8 cellular contexts compared by ENCODE assay signal in genomic region chr19:2327773-2328400, GRCh38. TPM values are rescaled to one million over a fixed set of nuclear protein-coding genes. Genes with fewer than 3 reads are reported as not detected.
DNase-seq lines count a peak whose midpoint lies in the region; ATAC-seq, FAIRE-seq and TF ChIP-seq lines count a peak whose summit lies in the region.

No MANE protein-coding gene starts in this region.

- dilution Hi-C loops in endothelial cell of umbilical vein (cut with MboI; ENCODE audit: extremely low pct_ligation_motif_present, low sequenced_read_pairs) = no loop called here

- ATAC-seq in GM18873 (IDR thresholded peaks at IDR 0.05; ENCODE audit: low FRiP score, unreplicated experiment) = peak; percentile 11

- H3K36me3 ChIP-seq in endothelial cell of umbilical vein (ENCODE audit: control insufficient read depth in 2 of 2, extremely low read depth in 1 of 2, insufficient read depth in 2 of 2, low read length in 2 of 2) = peaks cover 0 to 9% of the 10 kb centered on the region in 2 experiments
- H3K36me3 ChIP-seq in mucosa of rectum (ENCODE audit: control insufficient read depth in 2 of 2, insufficient read depth in 2 of 2, low read length in 2 of 2) = peaks cover 5 to 6% of the 10 kb centered on the region in 2 donors

- peak overlapping the region; percentile 92 for H3K4me3 ChIP-seq in AG04449 (ENCODE audit: low read depth, low read length)
- peak overlapping the region; percentile 68 to 94 (median 87) for H3K4me3 ChIP-seq in endothelial cell of umbilical vein (replicated peaks in 1 of 3; ENCODE audit: insufficient read depth in 1 of 3, low read depth in 1 of 3, low read length in 3 of 3)
- H3K4me3 ChIP-seq in mucosa of rectum (ENCODE audit: low read length in 2 of 2) = peak overlapping the region; percentile 93 to 95

- no peaks in the 10 kb centered on the region for H4K20me1 ChIP-seq in endothelial cell of umbilical vein (replicated peaks; ENCODE audit: control insufficient read depth, extremely low read depth, insufficient read depth, low read length)

- H3K79me2 ChIP-seq in endothelial cell of umbilical vein (ENCODE audit: control insufficient read depth, insufficient read depth, low read length) = peaks cover 48% of the 10 kb centered on the region

- H3K27ac ChIP-seq in endothelial cell of umbilical vein (ENCODE audit: insufficient read depth, low read depth, low read length) (peak overlapping the region; percentile 90), mucosa of rectum (ENCODE audit: low read depth in 2 of 2, low read length in 2 of 2) (peak overlapping the region; percentile 93 to 96)

- peak overlapping the region; percentile 74 for H3K4me2 ChIP-seq in endothelial cell of umbilical vein (ENCODE audit: insufficient read depth, low read length)

- H3K4me1 ChIP-seq in endothelial cell of umbilical vein (ENCODE audit: control insufficient read depth, extremely low read depth, insufficient read depth, low read length) = peaks cover 15% of the 10 kb centered on the region
- H3K4me1 ChIP-seq in mucosa of rectum (ENCODE audit: control insufficient read depth in 2 of 2, insufficient read depth in 2 of 2, low read length in 2 of 2) = peaks cover 42 to 43% of the 10 kb centered on the region in 2 donors

- intact Hi-C loops in endothelial cell of umbilical vein (cut with micrococcal nuclease) = loop anchor here (5.0 kb wide), 1 partner anchor 41 kb away; no protein-coding TSS in a partner anchor

- H3K9ac ChIP-seq in endothelial cell of umbilical vein (replicated peaks; ENCODE audit: extremely low read depth, insufficient read depth, low read length) (peak overlapping the region; percentile 76), mucosa of rectum (ENCODE audit: low read depth in 1 of 2, low read length in 2 of 2) (peak overlapping the region; percentile 75 to 98)

- peak; percentile 98 for FAIRE-seq in endothelial cell of umbilical vein (lab: Jason Lieb, UNC)

- H3K9me1 ChIP-seq in endothelial cell of umbilical vein (replicated peaks; ENCODE audit: control insufficient read depth, extremely low read depth, insufficient read depth, low read length) = no peaks in the 10 kb centered on the region

- DNase-seq in AG04449 (ENCODE audit: low read depth, low spot score) (peak; percentile 40), NCI-H2196 treated with DMSO at 0.1 percent for 48 hours (lab: John Stamatoyannopoulos, UW; ENCODE audit: unreplicated experiment) (peak; percentile 30), endothelial cell of umbilical vein (ENCODE audit: low read depth, low spot score) (peak; percentile 90), OCI-M2 (lab: John Stamatoyannopoulos, UW; ENCODE audit: unreplicated experiment) (no peak)
- peak; percentile 28 to 71 for DNase-seq in activated CD4-positive, alpha-beta T cell treated with anti-CD3 and anti-CD28 coated beads, Interleukin-2, amount 50 U/mL, for 24 hours (ENCODE audit: low read depth in 1 of 2, low spot score in 1 of 2)
- peak; percentile 53 for DNase-seq in stimulated activated naive CD4-positive, alpha-beta T cell treated with Interleukin-2 at 50 U/mL for 16 hours (lab: John Stamatoyannopoulos, UW)

- TF ChIP-seq CTCF in AG04449 (IDR thresholded peaks at IDR 0.05; ENCODE audit: insufficient read depth, low read length, missing control alignments) = no peak
- no peak for TF ChIP-seq CTCF in endothelial cell of umbilical vein (IDR thresholded peaks at IDR 0.05; ENCODE audit: extremely low read depth in 1 of 2, insufficient read depth in 1 of 2, low read depth in 1 of 2, low read length in 2 of 2)

- H3K27me3 ChIP-seq in endothelial cell of umbilical vein (ENCODE audit: control insufficient read depth in 2 of 2, insufficient read depth in 2 of 2, low read length in 2 of 2) (no peaks in the 10 kb centered on the region), mucosa of rectum (ENCODE audit: control insufficient read depth in 2 of 2, insufficient read depth in 2 of 2, low read length in 2 of 2) (no peaks in the 10 kb centered on the region)

- no peak for TF ChIP-seq POLR2A in endothelial cell of umbilical vein (IDR thresholded peaks at IDR 0.05; ENCODE audit: low read depth, low read length)

- H3K9me3 ChIP-seq in endothelial cell of umbilical vein (replicated peaks; ENCODE audit: control insufficient read depth, insufficient read depth, low read length) = no peaks in the 10 kb centered on the region
- H3K9me3 ChIP-seq in mucosa of rectum (ENCODE audit: control insufficient read depth in 2 of 2, low read length in 2 of 2) = no peaks in the 10 kb centered on the region

- POLR2A ChIA-PET in AG04449 (lab: Yijun Ruan, JAX) (interaction anchor here (0.6 to 1.1 kb wide), 5 partner anchors 9 to 901 kb away, joined by 3 to 4 read pairs (median 3); partner anchors contain the start of genes GADD45B and TIMM13), endothelial cell of umbilical vein (lab: Charles Lee) (interaction anchor here (1.2 kb wide), 1 partner anchor 22 kb away, joined by 3 read pairs; no protein-coding TSS in a partner anchor)

- peak overlapping the region; percentile 54 for H2AFZ ChIP-seq in endothelial cell of umbilical vein (ENCODE audit: low read depth, low read length)

- CTCF ChIA-PET in AG04449 (lab: Yijun Ruan, JAX) (interaction anchor here (0.6 to 2.6 kb wide), 7 partner anchors 10 to 286 kb away, joined by 3 to 12 read pairs (median 7); partner anchors contain the start of gene PLEKHJ1), endothelial cell of umbilical vein (lab: Charles Lee) (interaction anchor here (0.6 to 1.6 kb wide), 7 partner anchors 10 to 623 kb away, joined by 3 to 8 read pairs (median 5); no protein-coding TSS in a partner anchor)

- TSS peak; percentile 73 for BruUV-seq in endothelial cell of umbilical vein (replicated peaks; lab: Mats Ljungman, UMichigan)

TF ChIP-seq in endothelial cell of umbilical vein, 7 proteins besides CTCF, POLR2A, EP300 and RAD21:
- no peak for TF ChIP-seq MYC (IDR thresholded peaks at IDR 0.05; ENCODE audit: low read depth, low read length)
- peak; percentile 8 for TF ChIP-seq POLR2AphosphoS5 (IDR thresholded peaks at IDR 0.05; ENCODE audit: insufficient read depth, low read depth, low read length)
TF ChIP-seq in endothelial cell of umbilical vein: peak in this region for 1.

RNA-seq across cellular contexts. Expression of gene LSM7, which starts 0.5 kb away (rescaled TPM):
- 124 and 131 TPM in 2 replicates for total RNA-seq in endothelial cell of umbilical vein
- 673 and 777 TPM in 2 replicates for polyA plus RNA-seq in endothelial cell of umbilical vein
- 801 and 870 TPM in 2 replicates for polyA plus RNA-seq in endothelial cell of umbilical vein (2011; cell fraction: cytosol; rRNA removed)
- polyA plus RNA-seq in endothelial cell of umbilical vein (2011; cell fraction: nucleus; rRNA removed) = 195 and 232 TPM in 2 replicates
- 200 and 280 TPM in 2 replicates for polyA plus RNA-seq in endothelial cell of umbilical vein (2012)
- 49.3 and 58.7 TPM in 2 replicates for polyA minus RNA-seq in endothelial cell of umbilical vein
- polyA minus RNA-seq in endothelial cell of umbilical vein (2011; cell fraction: cytosol; rRNA and poly(A)+ RNA removed) = 47.5 TPM
- polyA minus RNA-seq in endothelial cell of umbilical vein (2011; cell fraction: nucleus; rRNA and poly(A)+ RNA removed) = 17.0 and 26.4 TPM in 2 replicates

RNA-seq across cellular contexts. Expression of gene SPPL2B, which starts 0.6 kb away (rescaled TPM):
- 59.8 and 62.7 TPM in 2 replicates for total RNA-seq in endothelial cell of umbilical vein
- polyA plus RNA-seq in endothelial cell of umbilical vein = 60.7 and 72.8 TPM in 2 replicates
- 15.3 and 22.6 TPM in 2 replicates for polyA plus RNA-seq in endothelial cell of umbilical vein (2011; cell fraction: cytosol; rRNA removed)
- 221 and 251 TPM in 2 replicates for polyA plus RNA-seq in endothelial cell of umbilical vein (2011; cell fraction: nucleus; rRNA removed)
- polyA plus RNA-seq in endothelial cell of umbilical vein (2012) = 37.3 and 49.5 TPM in 2 replicates
- 32.8 and 38.7 TPM in 2 replicates for polyA minus RNA-seq in endothelial cell of umbilical vein
- 19.5 TPM for polyA minus RNA-seq in endothelial cell of umbilical vein (2011; cell fraction: cytosol; rRNA and poly(A)+ RNA removed)
- 22.4 and 51.8 TPM in 2 replicates for polyA minus RNA-seq in endothelial cell of umbilical vein (2011; cell fraction: nucleus; rRNA and poly(A)+ RNA removed)

RNA-seq across cellular contexts. Expression of gene LINGO3, which starts 19.9 kb away (rescaled TPM):
- not detected in 2 replicates for total RNA-seq in endothelial cell of umbilical vein
- not detected in 2 replicates for polyA plus RNA-seq in endothelial cell of umbilical vein
- not detected in 2 replicates for polyA plus RNA-seq in endothelial cell of umbilical vein (2011; cell fraction: cytosol; rRNA removed)
- not detected in 2 replicates for polyA plus RNA-seq in endothelial cell of umbilical vein (2011; cell fraction: nucleus; rRNA removed)
- polyA plus RNA-seq in endothelial cell of umbilical vein (2012) = not detected in 2 replicates
- not detected in 2 replicates for polyA minus RNA-seq in endothelial cell of umbilical vein
- polyA minus RNA-seq in endothelial cell of umbilical vein (2011; cell fraction: cytosol; rRNA and poly(A)+ RNA removed) = not detected
- polyA minus RNA-seq in endothelial cell of umbilical vein (2011; cell fraction: nucleus; rRNA and poly(A)+ RNA removed) = not detected in 2 replicates

RNA-seq across cellular contexts. Expression of gene TMPRSS9, which starts 32.2 kb away (rescaled TPM):
- not detected in 2 replicates for total RNA-seq in endothelial cell of umbilical vein
- not detected in 2 replicates for polyA plus RNA-seq in endothelial cell of umbilical vein
- polyA plus RNA-seq in endothelial cell of umbilical vein (2011; cell fraction: cytosol; rRNA removed) = not detected in 2 replicates
- polyA plus RNA-seq in endothelial cell of umbilical vein (2011; cell fraction: nucleus; rRNA removed) = not detected in 2 replicates
- 0.08 TPM in 2 replicates for polyA plus RNA-seq in endothelial cell of umbilical vein (2012)
- not detected in 2 replicates for polyA minus RNA-seq in endothelial cell of umbilical vein
- polyA minus RNA-seq in endothelial cell of umbilical vein (2011; cell fraction: cytosol; rRNA and poly(A)+ RNA removed) = not detected
- not detected in 2 replicates for polyA minus RNA-seq in endothelial cell of umbilical vein (2011; cell fraction: nucleus; rRNA and poly(A)+ RNA removed)

RNA-seq across cellular contexts. Expression of gene PEAK3, which starts 45.9 kb away (rescaled TPM):
- total RNA-seq in endothelial cell of umbilical vein = not detected in 2 replicates
- 0.03 TPM in 1 of 2 replicates, not detected in the other for polyA plus RNA-seq in endothelial cell of umbilical vein
- not detected in 2 replicates for polyA plus RNA-seq in endothelial cell of umbilical vein (2011; cell fraction: cytosol; rRNA removed)
- polyA plus RNA-seq in endothelial cell of umbilical vein (2011; cell fraction: nucleus; rRNA removed) = not detected in 2 replicates
- not detected in 2 replicates for polyA plus RNA-seq in endothelial cell of umbilical vein (2012)
- not detected in 2 replicates for polyA minus RNA-seq in endothelial cell of umbilical vein
- not detected for polyA minus RNA-seq in endothelial cell of umbilical vein (2011; cell fraction: cytosol; rRNA and poly(A)+ RNA removed)
- polyA minus RNA-seq in endothelial cell of umbilical vein (2011; cell fraction: nucleus; rRNA and poly(A)+ RNA removed) = not detected in 2 replicates
